Comparison of ENCODE assay signal across 14 cellular contexts in genomic region chr6:166402582-166403277, GRCh38. TPM values are rescaled to one million over a fixed set of nuclear protein-coding genes. Genes with fewer than 3 reads are reported as not detected.
DNase-seq lines count a peak whose midpoint lies in the region; ATAC-seq, FAIRE-seq and TF ChIP-seq lines count a peak whose summit lies in the region.
"Had no signal": no experiment of that assay in that cellular context is flagged by ENCODE, and none has a peak within 500 bp of the region (broad histone marks: within the 10 kb centered on the region; RNA-seq: fewer than 3 reads in every experiment).

No MANE protein-coding gene starts in this region.

- no peaks in the 10 kb centered on the region for H3K36me3 Mint-ChIP-seq in activated T-cell treated with anti-CD3 and anti-CD28 coated beads, Interleukin-2, amount 50 U/mL, for 72 hours (ENCODE audit: insufficient read depth in 2 of 2)
- H3K36me3 Mint-ChIP-seq in osteocyte (ENCODE audit: unreplicated experiment) = no peaks in the 10 kb centered on the region
- H3K36me3 Mint-ChIP-seq: brain had no signal

- H3K27me3 Mint-ChIP-seq in activated T-cell treated with anti-CD3 and anti-CD28 coated beads, Interleukin-2, amount 50 U/mL, for 72 hours (ENCODE audit: low read depth) = peaks cover 6% of the 10 kb centered on the region
- H3K27me3 Mint-ChIP-seq in osteocyte (ENCODE audit: unreplicated experiment) = peaks cover 10% of the 10 kb centered on the region
- H3K27me3 Mint-ChIP-seq: brain had no signal

- peaks cover 0 to 1% of the 10 kb centered on the region in 2 donors for H3K9me3 Mint-ChIP-seq in activated T-cell treated with anti-CD3 and anti-CD28 coated beads, Interleukin-2, amount 50 U/mL, for 72 hours
- H3K9me3 Mint-ChIP-seq in osteocyte (ENCODE audit: unreplicated experiment) = no peaks in the 10 kb centered on the region
- H3K9me3 Mint-ChIP-seq: brain had no signal

- no peak for FAIRE-seq in HTR-8/SVneo (lab: Jason Lieb, UNC)
- FAIRE-seq: endothelial cell of umbilical vein had no signal

- H3K4me3 Mint-ChIP-seq in activated T-cell treated with anti-CD3 and anti-CD28 coated beads, Interleukin-2, amount 50 U/mL, for 72 hours = no peak overlapping the region
- H3K4me3 Mint-ChIP-seq in osteocyte (ENCODE audit: unreplicated experiment) = no peak overlapping the region
- H3K4me3 Mint-ChIP-seq: brain had no signal

- DNase-seq in activated T-cell treated with anti-CD3 and anti-CD28 coated beads, Interleukin-2, amount 50 U/mL, for 72 hours = no peak
- no peak for DNase-seq in activated T-cell treated with anti-CD3 and anti-CD28 coated beads for 4 hours
- peak; percentile 77 for DNase-seq in NCI-H2171 (lab: John Stamatoyannopoulos, UW)
- DNase-seq in ecto neural progenitor cell (ENCODE audit: low spot score) = peak; percentile 17
- DNase-seq in osteocyte (ENCODE audit: extremely low spot score, unreplicated experiment) = peak; percentile 87
- DNase-seq in NCI-H1436 treated with DMSO at 0.1 percent for 48 hours (lab: John Stamatoyannopoulos, UW) = no peak
- no peak for DNase-seq in HTR-8/SVneo (ENCODE audit: insufficient read length, low spot score)
- DNase-seq: HCEC 1CT; mucosa of descending colon; stimulated activated CD4-positive, alpha-beta T cell treated with anti-CD3 and anti-CD28 coated beads, Interleukin-4, amount 100 ng/mL, for 24 hours; stimulated activated naive CD8-positive, alpha-beta T cell treated with anti-CD3 and anti-CD28 coated beads, Interleukin-15, Interleukin-2, amounts not matched to agents 100 U/mL and 50 U/mL, for 24 hours had no signal

- H3K4me1 Mint-ChIP-seq in activated T-cell treated with anti-CD3 and anti-CD28 coated beads, Interleukin-2, amount 50 U/mL, for 72 hours (ENCODE audit: low read depth) = no peaks in the 10 kb centered on the region
- H3K4me1 Mint-ChIP-seq in osteocyte (ENCODE audit: unreplicated experiment) = peaks cover 14% of the 10 kb centered on the region

- TF ChIP-seq CTCF in osteocyte (IDR thresholded peaks at IDR 0.05) = no peak

- peak overlapping the region; percentile 17 for H3K27ac Mint-ChIP-seq in activated T-cell treated with anti-CD3 and anti-CD28 coated beads, Interleukin-2, amount 50 U/mL, for 72 hours
- H3K27ac Mint-ChIP-seq in osteocyte (ENCODE audit: unreplicated experiment) = peak overlapping the region; percentile 73
- H3K27ac Mint-ChIP-seq: brain had no signal

- ATAC-seq in activated T-cell treated with anti-CD3 and anti-CD28 coated beads, Interleukin-2, amount 50 U/mL, for 72 hours (replicated peaks in 1 of 2) = no peak
- ATAC-seq in HG02981 (IDR thresholded peaks at IDR 0.05; ENCODE audit: unreplicated experiment) = no peak
- ATAC-seq: mucosa of descending colon; stimulated activated naive CD8-positive, alpha-beta T cell treated with anti-CD3 and anti-CD28 coated beads, Interleukin-15, Interleukin-2, amounts not matched to agents 100 U/mL and 50 U/mL, for 24 hours had no signal

RNA-seq across cellular contexts. Expression of gene MPC1, which starts 20.0 kb away (rescaled TPM):
- total RNA-seq in activated T-cell treated with anti-CD3 and anti-CD28 coated beads, Interleukin-2, amount 50 U/mL, for 72 hours = 10 to 100 TPM; 23.6 to 26.8 TPM
- total RNA-seq in osteocyte = 27.7 and 29.1 TPM in 2 replicates

Comparison
In these comparisons a context has a peak if more than half of its experiments do, and no peak if none do; other contexts are left out.
1. DNase-seq: peak in NCI-H2171 (single experiment), ecto neural progenitor cell (single experiment) and osteocyte (single experiment); none in activated T-cell treated with anti-CD3 and anti-CD28 coated beads, Interleukin-2, amount 50 U/mL, for 72 hours (0 of 2), activated T-cell treated with anti-CD3 and anti-CD28 coated beads for 4 hours (single experiment), NCI-H1436 treated with DMSO at 0.1 percent for 48 hours (single experiment) and HTR-8/SVneo (single experiment).